In genomic region chr6:5102266-5102970, GRCh38 we compare ENCODE assay signal across 18 cellular contexts. TPM values are rescaled to one million over a fixed set of nuclear protein-coding genes. Genes with fewer than 3 reads are reported as not detected.
"Had no signal": no experiment of that assay in that cellular context is flagged by ENCODE, and none has a peak within 500 bp of the region (broad histone marks: within the 10 kb centered on the region; RNA-seq: fewer than 3 reads in every experiment).

No MANE protein-coding gene starts in this region.

- DNase-seq: effector CD8-positive, alpha-beta T cell; endodermal cell; gastrocnemius medialis; kidney; left cardiac atrium; left lung; mesenchymal stem cell; midbrain; naive thymus-derived CD4-positive, alpha-beta T cell; spleen; stimulated activated CD4-positive, alpha-beta T cell treated with anti-CD3 and anti-CD28 coated beads, Interleukin-2, amount 100 ng/mL, for 48 hours; stimulated activated naive B cell treated with anti-CD40 and anti-IgM and Interleukin-4, amounts not matched to agents 10 μg/mL and 1 μg/mL and 100 μg/mL, for 72 hours; testis; tibial artery had no signal

- ATAC-seq: esophagus mucosa; gastrocnemius medialis; left lung; naive thymus-derived CD4-positive, alpha-beta T cell; stimulated activated naive B cell treated with anti-CD40 and anti-IgM and Interleukin-4, amounts not matched to agents 10 μg/mL and 1 μg/mL and 100 μg/mL, for 72 hours had no signal

- H3K4me3 ChIP-seq: gastrocnemius medialis, left lung, neural progenitor cell, right atrium auricular region, skin epidermis, spleen, testis, tibial artery had no signal

RNA-seq across cellular contexts. Expression of gene PPP1R3G, which starts 17.3 kb away (rescaled TPM):
- total RNA-seq: endodermal cell had no signal
- polyA plus RNA-seq: naive thymus-derived CD4-positive, alpha-beta T cell had no signal
